In the genomic region with DNA sequence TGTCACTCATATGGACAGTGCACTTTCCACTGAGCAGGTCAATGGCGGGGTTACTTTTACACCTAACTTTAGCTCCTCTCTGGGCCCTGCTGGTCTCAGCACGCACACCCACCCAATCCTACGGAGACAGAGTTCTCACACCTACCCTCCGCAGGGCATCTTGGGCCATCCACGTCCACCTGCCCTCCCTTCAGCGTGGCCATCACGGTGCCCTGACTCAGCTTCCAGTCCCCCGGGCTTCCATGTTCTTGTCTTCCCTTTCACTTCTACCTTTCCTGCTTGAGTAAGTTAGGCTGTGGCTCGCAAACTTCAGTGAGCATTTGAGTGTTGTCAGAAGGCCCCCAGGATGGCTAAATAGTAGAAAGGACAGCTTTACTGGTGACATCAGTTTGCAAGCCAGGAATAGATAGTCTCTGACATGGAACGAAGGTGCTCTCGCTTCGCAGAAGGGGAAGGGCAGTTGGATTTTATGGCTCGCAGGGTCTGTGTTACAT, we compare ENCODE assay signal across 10 cellular contexts.
"Had no signal": no experiment of that assay in that cellular context is flagged by ENCODE, and none has a peak within 500 bp of the region (broad histone marks: within the 10 kb centered on the region; RNA-seq: fewer than 3 reads in every experiment).

No MANE protein-coding gene starts in this region.

- H3K27me3 Mint-ChIP-seq: stimulated activated memory B cell treated with anti-CD40 and anti-IgM and Interleukin-4, amounts not matched to agents 10 μg/mL and 1 μg/mL and 100 μg/mL, for 72 hours had no signal

- H3K9me3 Mint-ChIP-seq: stimulated activated memory B cell treated with anti-CD40 and anti-IgM and Interleukin-4, amounts not matched to agents 10 μg/mL and 1 μg/mL and 100 μg/mL, for 72 hours had no signal

- DNase-seq: activated CD4-positive, alpha-beta T cell treated with anti-CD3 and anti-CD28 coated beads for 48 hours; activated T-cell treated with anti-CD3 and anti-CD28 coated beads, Interleukin-2, amount 50 U/mL, for 1 hour; foreskin keratinocyte; heart right ventricle; left ventricle myocardium superior; retina; small intestine; T-helper 9 cell had no signal

- H3K36me3 Mint-ChIP-seq: stimulated activated memory B cell treated with anti-CD40 and anti-IgM and Interleukin-4, amounts not matched to agents 10 μg/mL and 1 μg/mL and 100 μg/mL, for 72 hours had no signal

- H3K36me3 ChIP-seq: heart right ventricle, pancreas had no signal

- H3K4me1 Mint-ChIP-seq: stimulated activated memory B cell treated with anti-CD40 and anti-IgM and Interleukin-4, amounts not matched to agents 10 μg/mL and 1 μg/mL and 100 μg/mL, for 72 hours had no signal

- H3K27me3 ChIP-seq: heart right ventricle, pancreas had no signal

- H3K4me3 ChIP-seq: heart right ventricle, pancreas had no signal

- H3K4me3 Mint-ChIP-seq: stimulated activated memory B cell treated with anti-CD40 and anti-IgM and Interleukin-4, amounts not matched to agents 10 μg/mL and 1 μg/mL and 100 μg/mL, for 72 hours had no signal

- H3K9me3 ChIP-seq: heart right ventricle, pancreas had no signal

- H3K27ac Mint-ChIP-seq: stimulated activated memory B cell treated with anti-CD40 and anti-IgM and Interleukin-4, amounts not matched to agents 10 μg/mL and 1 μg/mL and 100 μg/mL, for 72 hours had no signal

- ATAC-seq: foreskin keratinocyte, heart right ventricle, left ventricle myocardium superior, pancreas had no signal

- H3K27ac ChIP-seq: foreskin keratinocyte, heart right ventricle, pancreas had no signal

- H3K4me1 ChIP-seq: foreskin keratinocyte, pancreas had no signal
